8 cellular contexts compared by ENCODE assay signal in genomic region chr16:67279296-67280089, GRCh38. TPM values are rescaled to one million over a fixed set of nuclear protein-coding genes. Genes with fewer than 3 reads are reported as not detected.
DNase-seq lines count a peak whose midpoint lies in the region; ATAC-seq and TF ChIP-seq lines count a peak whose summit lies in the region.

TSS of gene PLEKHG4 (plus strand) at chr16:67279532. CDS start at chr16:67280045, 513 bp downstream.

- H2AFZ ChIP-seq in PC-3 (ENCODE audit: low read length), result peak within 1 kb of the TSS; percentile 65

- no peaks in the 10 kb centered on the region for H3K27me3 ChIP-seq in CD4-positive, CD25-positive, alpha-beta regulatory T cell (ENCODE audit: control insufficient read depth, insufficient read depth, low read length)
- no peaks in the 10 kb centered on the region for H3K27me3 ChIP-seq in PC-3 (ENCODE audit: low read length)

- BruUV-seq in PC-3 (replicated peaks; lab: Mats Ljungman, UMichigan), result no TSS peak

- H3K9me3 ChIP-seq in CD4-positive, CD25-positive, alpha-beta regulatory T cell (ENCODE audit: control insufficient read depth in 2 of 2, low read length in 2 of 2), result no peaks in the 10 kb centered on the region
- H3K9me3 ChIP-seq in PC-3 (ENCODE audit: low read length), result no peaks in the 10 kb centered on the region

- no peaks in the 10 kb centered on the region for H3K27me3 Mint-ChIP-seq in CD4-positive, CD25-positive, alpha-beta regulatory T cell
- H3K27me3 Mint-ChIP-seq in activated T-cell treated with anti-CD3 and anti-CD28 coated beads, Interleukin-2, amount 50 U/mL, for 4 hours (ENCODE audit: low read depth), result no peaks in the 10 kb centered on the region
- peaks cover 3% of the 10 kb centered on the region for H3K27me3 Mint-ChIP-seq in nephron (ENCODE audit: low read depth)
- no peaks in the 10 kb centered on the region for H3K27me3 Mint-ChIP-seq in stimulated activated naive CD8-positive, alpha-beta T cell treated with anti-CD3 and anti-CD28 coated beads, Interleukin-15, amount 100 ng/mL, for 72 hours

- H3K36me3 Mint-ChIP-seq in CD4-positive, CD25-positive, alpha-beta regulatory T cell, result no peaks in the 10 kb centered on the region
- H3K36me3 Mint-ChIP-seq in activated T-cell treated with anti-CD3 and anti-CD28 coated beads, Interleukin-2, amount 50 U/mL, for 4 hours (ENCODE audit: insufficient read depth), result peaks cover 26% of the 10 kb centered on the region
- no peaks in the 10 kb centered on the region for H3K36me3 Mint-ChIP-seq in nephron (ENCODE audit: low read depth)

- no peaks in the 10 kb centered on the region for H3F3A ChIP-seq in PC-3 (ENCODE audit: low read length, unreplicated experiment)

- ATAC-seq in CD4-positive, CD25-positive, alpha-beta regulatory T cell (ENCODE audit: low read depth in 2 of 2), result peak; percentile 98
- ATAC-seq in GM19372 (IDR thresholded peaks at IDR 0.05; ENCODE audit: low read depth, unreplicated experiment) (peak; percentile 83), PC-3 (peak; percentile 72)
- peak; percentile 96 to 97 for ATAC-seq in activated T-cell treated with anti-CD3 and anti-CD28 coated beads, Interleukin-2, amount 50 U/mL, for 4 hours
- ATAC-seq in stimulated activated naive CD8-positive, alpha-beta T cell treated with anti-CD3 and anti-CD28 coated beads, Interleukin-15, amount 100 ng/mL, for 72 hours, result peak; percentile 94

- CTCF ChIA-PET in PC-3 (lab: Charles Lee), result no interaction called here

- peak within 1 kb of the TSS; percentile 48 for H3K4me3 ChIP-seq in CD4-positive, CD25-positive, alpha-beta regulatory T cell (ENCODE audit: low read depth, low read length)
- H3K4me3 ChIP-seq in PC-3 (ENCODE audit: low read length), result peak within 1 kb of the TSS; percentile 71
- H3K4me3 ChIP-seq in fibroblast of mammary gland (ENCODE audit: control insufficient read depth, low read depth, low read length), result peak within 1 kb of the TSS; percentile 78

- TF ChIP-seq CTCF in PC-3 (conservative IDR thresholded peaks at IDR 0.05; ENCODE audit: low read depth, low read length) (peak; percentile 54), fibroblast of mammary gland (conservative IDR thresholded peaks at IDR 0.05; ENCODE audit: control insufficient read depth, insufficient read depth, low read depth, low read length) (peak; percentile 32), nephron (IDR thresholded peaks at IDR 0.05; ENCODE audit: unreplicated experiment in 3 of 3) (peak; percentile 69 to 82 (median 72))

- peak within 1 kb of the TSS; percentile 86 for H3K9ac ChIP-seq in PC-3 (ENCODE audit: low read length)

- H3K79me2 ChIP-seq in PC-3 (ENCODE audit: low read length), result peaks cover 6% of the 10 kb centered on the region; the same call in 1 of the 2 replicates

- H3K27ac ChIP-seq in CD4-positive, CD25-positive, alpha-beta regulatory T cell (ENCODE audit: insufficient read depth, low read length, poor library complexity, severe bottlenecking), result peak within 1 kb of the TSS; percentile 53
- peak within 1 kb of the TSS; percentile 99 for H3K27ac ChIP-seq in PC-3 (ENCODE audit: low read length)

- peak within 1 kb of the TSS; percentile 92 for H3K4me2 ChIP-seq in PC-3 (ENCODE audit: low read length)

- H3K4me3 Mint-ChIP-seq in CD4-positive, CD25-positive, alpha-beta regulatory T cell, result peak within 1 kb of the TSS; percentile 72 to 87 (median 84)
- H3K4me3 Mint-ChIP-seq in activated T-cell treated with anti-CD3 and anti-CD28 coated beads, Interleukin-2, amount 50 U/mL, for 4 hours, result peak within 1 kb of the TSS; percentile 85
- peak within 1 kb of the TSS; percentile 74 to 81 (median 77) for H3K4me3 Mint-ChIP-seq in nephron
- H3K4me3 Mint-ChIP-seq in stimulated activated naive CD8-positive, alpha-beta T cell treated with anti-CD3 and anti-CD28 coated beads, Interleukin-15, amount 100 ng/mL, for 72 hours, result peak within 1 kb of the TSS; percentile 82 to 93

- peaks cover 26% of the 10 kb centered on the region for H3K4me1 ChIP-seq in CD4-positive, CD25-positive, alpha-beta regulatory T cell (ENCODE audit: control insufficient read depth, insufficient read depth, low read length, poor library complexity, severe bottlenecking)
- H3K4me1 ChIP-seq in PC-3 (ENCODE audit: insufficient read depth, low read length), result peaks cover 23% of the 10 kb centered on the region

- no peaks in the 10 kb centered on the region for H4K20me1 ChIP-seq in PC-3 (ENCODE audit: low read length)

- POLR2A ChIA-PET in PC-3 (lab: Charles Lee; ENCODE audit: unreplicated experiment), result no interaction called here

- H3K27ac Mint-ChIP-seq in CD4-positive, CD25-positive, alpha-beta regulatory T cell, result peak within 1 kb of the TSS; percentile 38 to 79 (median 61)
- H3K27ac Mint-ChIP-seq in nephron, result no peak within 1 kb of the TSS
- peak within 1 kb of the TSS; percentile 78 to 91 for H3K27ac Mint-ChIP-seq in stimulated activated naive CD8-positive, alpha-beta T cell treated with anti-CD3 and anti-CD28 coated beads, Interleukin-15, amount 100 ng/mL, for 72 hours

- no peaks in the 10 kb centered on the region for H3K9me3 Mint-ChIP-seq in CD4-positive, CD25-positive, alpha-beta regulatory T cell
- H3K9me3 Mint-ChIP-seq in activated T-cell treated with anti-CD3 and anti-CD28 coated beads, Interleukin-2, amount 50 U/mL, for 4 hours, result no peaks in the 10 kb centered on the region
- no peaks in the 10 kb centered on the region for H3K9me3 Mint-ChIP-seq in nephron
- no peaks in the 10 kb centered on the region for H3K9me3 Mint-ChIP-seq in stimulated activated naive CD8-positive, alpha-beta T cell treated with anti-CD3 and anti-CD28 coated beads, Interleukin-15, amount 100 ng/mL, for 72 hours

- H3K4me1 Mint-ChIP-seq in CD4-positive, CD25-positive, alpha-beta regulatory T cell, result peaks cover 2 to 17% (median 7%) of the 10 kb centered on the region in 4 donors
- peaks cover 20% of the 10 kb centered on the region for H3K4me1 Mint-ChIP-seq in activated T-cell treated with anti-CD3 and anti-CD28 coated beads, Interleukin-2, amount 50 U/mL, for 4 hours (ENCODE audit: low read depth)
- peaks cover 10% of the 10 kb centered on the region for H3K4me1 Mint-ChIP-seq in nephron
- H3K4me1 Mint-ChIP-seq in stimulated activated naive CD8-positive, alpha-beta T cell treated with anti-CD3 and anti-CD28 coated beads, Interleukin-15, amount 100 ng/mL, for 72 hours, result peaks cover 46% of the 10 kb centered on the region

- no peaks in the 10 kb centered on the region for H3K9me2 ChIP-seq in PC-3 (replicated peaks; ENCODE audit: low read length)

- peak; percentile 70 to 85 (median 76) for DNase-seq in CD4-positive, CD25-positive, alpha-beta regulatory T cell
- DNase-seq in HS-27A (ENCODE audit: low read depth) (peak; percentile 48), PC-3 (peak; percentile 74), fibroblast of mammary gland (ENCODE audit: low read depth) (peak; percentile 74)
- DNase-seq in activated T-cell treated with anti-CD3 and anti-CD28 coated beads, Interleukin-2, amount 50 U/mL, for 4 hours, result peak; percentile 78
- DNase-seq in stimulated activated naive CD8-positive, alpha-beta T cell treated with anti-CD3 and anti-CD28 coated beads, Interleukin-15, amount 100 ng/mL, for 72 hours, result peak; percentile 86 to 88

- peaks cover 3% of the 10 kb centered on the region for H3K36me3 ChIP-seq in CD4-positive, CD25-positive, alpha-beta regulatory T cell (ENCODE audit: control insufficient read depth, insufficient read depth, low read length)
- 0 out of 2 replicates have a peak, but pooled peaks cover 4% of the 10 kb centered on the region for H3K36me3 ChIP-seq in PC-3 (ENCODE audit: low read depth, low read length)

- intact Hi-C loops in PC-3 (cut with micrococcal nuclease), result loop anchor here (5.0 kb wide), 1 partner anchor 68 kb away; no protein-coding TSS in a partner anchor

RNA-seq across cellular contexts. Expression of gene PLEKHG4, which starts in this region (rescaled TPM):
- 10.0 TPM for total RNA-seq in CD4-positive, CD25-positive, alpha-beta regulatory T cell
- polyA plus RNA-seq in CD4-positive, CD25-positive, alpha-beta regulatory T cell, result 1 to 10 TPM; 1.4 to 5.3 (median 2.8) TPM
- total RNA-seq in PC-3 (2014; rRNA removed), result 8.9 and 15.6 TPM in 2 replicates
- total RNA-seq in activated T-cell treated with anti-CD3 and anti-CD28 coated beads, Interleukin-2, amount 50 U/mL, for 4 hours, result 10 to 100 TPM; 30.0 to 41.6 (median 37.0) TPM

Comparison
In these comparisons a context has a peak if more than half of its experiments do, and no peak if none do; other contexts are left out.
1. Peak in every context shown above with its lines: DNase-seq, ATAC-seq, H3K4me3 ChIP-seq and H3K27ac ChIP-seq.
2. H3K27ac Mint-ChIP-seq: peak in CD4-positive, CD25-positive, alpha-beta regulatory T cell (3 of 3) and stimulated activated naive CD8-positive, alpha-beta T cell treated with anti-CD3 and anti-CD28 coated beads, Interleukin-15, amount 100 ng/mL, for 72 hours (2 of 2); none in nephron (0 of 3).